In genomic region chr1:27527857-27528700, GRCh38 we compare ENCODE assay signal across 8 cellular contexts. TPM values are rescaled to one million over a fixed set of nuclear protein-coding genes. Genes with fewer than 3 reads are reported as not detected.
DNase-seq lines count a peak whose midpoint lies in the region; ATAC-seq, FAIRE-seq and TF ChIP-seq lines count a peak whose summit lies in the region.

No MANE protein-coding gene starts in this region.

- peak overlapping the region; percentile 97 for H3K4ac ChIP-seq in H1 (replicated peaks; ENCODE audit: insufficient read length, low read depth, low read length)

- FAIRE-seq in H1 (lab: Jason Lieb, UNC): no peak

- H3K4me3 ChIP-seq in GM06990 (replicated peaks; ENCODE audit: low read depth, low read length): peak overlapping the region; percentile 25
- H3K4me3 ChIP-seq in H1 (ENCODE audit: extremely low read depth in 1 of 4, insufficient read depth in 2 of 4, low read depth in 3 of 4, low read length in 4 of 4): peak overlapping the region; percentile 33 to 64 (median 47)
- H3K4me3 ChIP-seq in muscle layer of colon (ENCODE audit: low read depth in 1 of 2, low read length in 2 of 2): peak overlapping the region; percentile 52 to 67
- peak overlapping the region; percentile 77 for H3K4me3 ChIP-seq in thoracic aorta

- H4K20me1 ChIP-seq in H1 (replicated peaks in 1 of 2; ENCODE audit: control insufficient read depth in 1 of 2, insufficient read depth in 2 of 2, low read length in 2 of 2): peaks cover 1 to 4% of the 10 kb centered on the region in 2 experiments

- H3K27me3 ChIP-seq in GM06990 (replicated peaks; ENCODE audit: control insufficient read depth, insufficient read depth, low read length) (no peaks in the 10 kb centered on the region), H1 (replicated peaks in 1 of 4; ENCODE audit: control insufficient read depth in 3 of 4, extremely low read depth in 1 of 4, insufficient read depth in 3 of 4, low read length in 3 of 4) (no peaks in the 10 kb centered on the region), muscle layer of colon (ENCODE audit: control insufficient read depth in 1 of 2, insufficient read depth in 2 of 2, low read length in 2 of 2) (no peaks in the 10 kb centered on the region), thoracic aorta (replicated peaks; ENCODE audit: insufficient read depth) (no peaks in the 10 kb centered on the region)

- no peaks in the 10 kb centered on the region for H3K79me2 ChIP-seq in H1 (ENCODE audit: control insufficient read depth in 1 of 2, insufficient read depth in 2 of 2, low read length in 2 of 2)

- no peaks in the 10 kb centered on the region for H3K79me1 ChIP-seq in H1 (ENCODE audit: low read depth, low read length)

- H4K8ac ChIP-seq in H1 (ENCODE audit: extremely low read depth, insufficient read depth, low read length): peak overlapping the region; percentile 72

- H4K91ac ChIP-seq in H1 (replicated peaks; ENCODE audit: insufficient read length, low read length): peak overlapping the region; percentile 88

- peak overlapping the region; percentile 34 for H3K4me3 Mint-ChIP-seq in activated CD8-positive, alpha-beta T cell treated with anti-CD3 and anti-CD28 coated beads, Interleukin-2, amount 10 ng/mL, durations not matched to agents 7 days and 5 days

- no peak; a peak in 1 of 4 replicates for TF ChIP-seq RAD21 in H1 (IDR thresholded peaks at IDR 0.05 in 1 of 2, conservative IDR thresholded peaks at IDR 0.05 in 1 of 2; ENCODE audit: low read depth in 2 of 2, low read length in 2 of 2)

- peak overlapping the region; percentile 68; the same call in 1 of the 2 replicates for H3K27ac ChIP-seq in H1 (ENCODE audit: low read depth, low read length)
- H3K27ac ChIP-seq in muscle layer of colon (ENCODE audit: low read depth, low read length): peak overlapping the region; percentile 80
- H3K27ac ChIP-seq in thoracic aorta: peak overlapping the region; percentile 76 to 77

- TF ChIP-seq POLR2A in H1 (IDR thresholded peaks at IDR 0.05; ENCODE audit: control extremely low read depth in 1 of 2, low read depth in 2 of 2, low read length in 2 of 2): no peak; a peak in 1 of 3 replicates

- H2BK5ac ChIP-seq in H1 (ENCODE audit: low read depth, low read length): peak overlapping the region; percentile 94

- TF ChIP-seq EP300 in H1 (IDR thresholded peaks at IDR 0.05; ENCODE audit: borderline replicate concordance in 1 of 2, low read depth in 2 of 2, low read length in 2 of 2): no peak

- H2BK15ac ChIP-seq in H1 (ENCODE audit: low read length): peak overlapping the region; percentile 97

- no peak for TF ChIP-seq CTCF in GM06990 (IDR thresholded peaks at IDR 0.05; ENCODE audit: insufficient read depth, low read length, poor library complexity, severe bottlenecking)
- no peak for TF ChIP-seq CTCF in H1 (IDR thresholded peaks at IDR 0.05; ENCODE audit: control extremely low read depth in 1 of 3, insufficient read depth in 1 of 3, low read depth in 1 of 3, low read length in 3 of 3)
- no peak for TF ChIP-seq CTCF in thoracic aorta (IDR thresholded peaks at IDR 0.05)

- H3K9ac ChIP-seq in H1 (replicated peaks in 1 of 4; ENCODE audit: extremely low read depth in 1 of 4, low read depth in 3 of 4, low read length in 3 of 4): peak overlapping the region in 3 of 4 experiments; percentile 15 to 59 (median 25); a peak in 3 of 7 replicates
- H3K9ac ChIP-seq in muscle layer of colon (ENCODE audit: low read length): peak overlapping the region; percentile 60

- peak overlapping the region; percentile 89 for H3K18ac ChIP-seq in H1 (ENCODE audit: extremely low read depth, low read length)

- whole genome bisulfite sequencing in H1 (ENCODE audit: extremely low coverage in 1 of 2, insufficient coverage in 1 of 2, insufficient read length in 1 of 2, insufficient replicate concordance in 2 of 2, low coverage in 1 of 2, low lambda C conversion rate in 2 of 2, missing lambda C conversion rate in 1 of 2), 2 experiments: 3% methylated on average over 67 of the region's 74 CpGs; no CpG with 5 or more reads in 1 of the 2 experiments

- no peaks in the 10 kb centered on the region for H3K27me3 Mint-ChIP-seq in activated CD8-positive, alpha-beta T cell treated with anti-CD3 and anti-CD28 coated beads, Interleukin-2, amount 10 ng/mL, durations not matched to agents 7 days and 5 days (ENCODE audit: low read depth)

- H2AFZ ChIP-seq in H1 (ENCODE audit: low read length): no peak overlapping the region

- H3K36me3 ChIP-seq in GM06990 (ENCODE audit: control insufficient read depth, insufficient read depth, low read length) (no peaks in the 10 kb centered on the region; the same call in 1 of the 2 replicates), H1 (ENCODE audit: control insufficient read depth in 2 of 4, insufficient read depth in 4 of 4, low read length in 3 of 4) (no peaks in the 10 kb centered on the region), muscle layer of colon (ENCODE audit: insufficient read depth, low read length) (peaks cover 13% of the 10 kb centered on the region), thoracic aorta (peaks cover 2% of the 10 kb centered on the region)

- peak overlapping the region; percentile 98 for H2BK12ac ChIP-seq in H1 (ENCODE audit: low read depth, low read length)

- H3K36me3 Mint-ChIP-seq in activated CD8-positive, alpha-beta T cell treated with anti-CD3 and anti-CD28 coated beads, Interleukin-2, amount 10 ng/mL, durations not matched to agents 7 days and 5 days (ENCODE audit: low read depth): peaks cover 17% of the 10 kb centered on the region

- DNase-seq in GM06990 (ENCODE audit: extremely low read depth, insufficient read length) (peak; percentile 68), NCI-H2081 treated with DMSO at 0.1 percent for 48 hours (lab: John Stamatoyannopoulos, UW) (peak; percentile 58), H1 (ENCODE audit: low read depth in 1 of 2, low spot score in 2 of 2) (peak in 1 of 2 experiments; percentile 82), thoracic aorta (ENCODE audit: low spot score) (no peak)
- DNase-seq in activated CD8-positive, alpha-beta T cell treated with anti-CD3 and anti-CD28 coated beads, Interleukin-2, amount 10 ng/mL, durations not matched to agents 7 days and 5 days: peak; percentile 42

- CTCF ChIA-PET in activated CD8-positive, alpha-beta T cell treated with anti-CD3 and anti-CD28 coated beads, Interleukin-2, amount 10 ng/mL, durations not matched to agents 7 days and 5 days (lab: Charles Lee): interaction anchor here (2.9 kb wide), 1 partner anchor 135 kb away, joined by 13 read pairs; no protein-coding TSS in a partner anchor
- CTCF ChIA-PET in H1 (lab: Charles Lee; ENCODE audit: partially characterized antibody): interaction anchor here (0.6 to 8.6 kb wide), 8 partner anchors 14 to 126 kb away, joined by 3 to 110 read pairs (median 4); partner anchors contain the start of gene AHDC1

- no peak overlapping the region for H3K23ac ChIP-seq in H1 (ENCODE audit: insufficient read length)

- no peaks in the 10 kb centered on the region for H3K9me3 Mint-ChIP-seq in activated CD8-positive, alpha-beta T cell treated with anti-CD3 and anti-CD28 coated beads, Interleukin-2, amount 10 ng/mL, durations not matched to agents 7 days and 5 days (ENCODE audit: insufficient read depth)

- ATAC-seq in activated CD8-positive, alpha-beta T cell treated with anti-CD3 and anti-CD28 coated beads, Interleukin-2, amount 10 ng/mL, durations not matched to agents 7 days and 5 days: peak; percentile 14
- ATAC-seq in thoracic aorta (ENCODE audit: insufficient number of reproducible peaks, low FRiP score, low read depth) (no peak), HG02678 (IDR thresholded peaks at IDR 0.05; ENCODE audit: unreplicated experiment) (no peak), GM18519 (IDR thresholded peaks at IDR 0.05; ENCODE audit: low FRiP score, unreplicated experiment) (no peak)

- H4K5ac ChIP-seq in H1 (ENCODE audit: insufficient read length, low read depth, low read length): peak overlapping the region; percentile 30

- H2AK5ac ChIP-seq in H1 (ENCODE audit: low read depth, low read length): 0 out of 2 replicates have a peak overlapping the region, but pooled peaks have one; percentile 34

- H3K4me1 ChIP-seq in H1 (replicated peaks in 1 of 4; ENCODE audit: control insufficient read depth in 3 of 4, insufficient read depth in 4 of 4, low read length in 3 of 4) (peaks cover 12 to 47% (median 34%) of the 10 kb centered on the region in 4 experiments), muscle layer of colon (ENCODE audit: insufficient read depth, low read length) (peaks cover 64% of the 10 kb centered on the region), thoracic aorta (ENCODE audit: control insufficient read depth in 1 of 2, low read depth in 2 of 2) (peaks cover 38 to 68% of the 10 kb centered on the region in 2 donors)

- H3K9me3 ChIP-seq in H1 (ENCODE audit: insufficient read depth in 2 of 2, low read depth in 1 of 2, low read length in 1 of 2) (no peaks in the 10 kb centered on the region), muscle layer of colon (ENCODE audit: low read length) (no peaks in the 10 kb centered on the region), thoracic aorta (no peaks in the 10 kb centered on the region)

- peaks cover 23% of the 10 kb centered on the region for H3K23me2 ChIP-seq in H1 (ENCODE audit: low read depth, low read length)

- peak overlapping the region; percentile 82 for H3K56ac ChIP-seq in H1 (replicated peaks; ENCODE audit: insufficient read length, low read depth, low read length)

- peak overlapping the region; percentile 43 for H3K14ac ChIP-seq in H1 (ENCODE audit: insufficient read length)

- peak overlapping the region; percentile 31 for H3K27ac Mint-ChIP-seq in activated CD8-positive, alpha-beta T cell treated with anti-CD3 and anti-CD28 coated beads, Interleukin-2, amount 10 ng/mL, durations not matched to agents 7 days and 5 days

- peaks cover 60% of the 10 kb centered on the region for H3K4me1 Mint-ChIP-seq in activated CD8-positive, alpha-beta T cell treated with anti-CD3 and anti-CD28 coated beads, Interleukin-2, amount 10 ng/mL, durations not matched to agents 7 days and 5 days (ENCODE audit: low read depth)

- peak overlapping the region; percentile 73 to 95 for H3K4me2 ChIP-seq in H1 (ENCODE audit: insufficient read depth in 1 of 2, low read depth in 2 of 2, low read length in 2 of 2)

- H2BK120ac ChIP-seq in H1 (replicated peaks; ENCODE audit: low read depth, low read length): peak overlapping the region; percentile 30

- POLR2A ChIA-PET in activated CD8-positive, alpha-beta T cell treated with anti-CD3 and anti-CD28 coated beads, Interleukin-2, amount 10 ng/mL, durations not matched to agents 7 days and 5 days (lab: Charles Lee): no interaction called here
- POLR2A ChIA-PET in H1 (lab: Charles Lee; ENCODE audit: partially characterized antibody): interaction anchor here (0.8 to 3.7 kb wide), 14 partner anchors 11 to 221 kb away, joined by 3 to 26 read pairs (median 6); partner anchors contain the start of genes AHDC1 and WASF2

- H2BK20ac ChIP-seq in H1 (ENCODE audit: low read length): peak overlapping the region; percentile 49; the same call in 1 of the 2 replicates

RNA-seq across cellular contexts. Expression of gene WASF2, which starts 38.1 kb away (rescaled TPM):
- total RNA-seq in activated CD8-positive, alpha-beta T cell treated with anti-CD3 and anti-CD28 coated beads, Interleukin-2, amount 10 ng/mL, durations not matched to agents 7 days and 5 days: 100 to 1,000 TPM; 120 to 127 TPM
- total RNA-seq in H1 (2021; fragmentation: NEBNext Ultra II Directional; extraction: Animal tissue kit (Norgen Biotek cat#: 25700)): 78.9 and 86.6 TPM in 2 replicates
- polyA plus RNA-seq in H1 (2011; rRNA removed): 32.1 and 44.3 TPM in 2 replicates
- 26.2 TPM for polyA plus RNA-seq in H1 (2011; cell fraction: cytosol; rRNA removed)
- polyA plus RNA-seq in H1 (2011; cell fraction: nucleus; rRNA removed): 60.6 TPM
- polyA plus RNA-seq in H1 (2012, experiment 1 of 2): 42.0 to 51.1 TPM (median 44.6 TPM) in 4 replicates
- polyA plus RNA-seq in H1 (2012, experiment 2 of 2): 36.9 TPM
- 43.5 TPM for polyA plus RNA-seq in H1 (2013, experiment 1 of 2)
- 43.4 TPM for polyA plus RNA-seq in H1 (2013, experiment 2 of 2)
- 32.2 and 35.0 TPM in 2 replicates for polyA minus RNA-seq in H1 (2011; rRNA and poly(A)+ RNA removed)
- polyA minus RNA-seq in H1 (2011; cell fraction: cytosol; rRNA and poly(A)+ RNA removed): 28.4 TPM
- polyA minus RNA-seq in H1 (2011; cell fraction: nucleus; rRNA and poly(A)+ RNA removed): 26.5 TPM
- total RNA-seq in thoracic aorta: 10 to 100 TPM; 60.1 to 83.7 TPM

Comparison
In these comparisons a context has a peak if more than half of its experiments do, and no peak if none do; other contexts are left out.
1. H3K4me3 ChIP-seq: peak in every context shown above with its lines; median percentile 77 in thoracic aorta; 60 in muscle layer of colon; 47 in H1; 25 in GM06990.